Comparison of ENCODE assay signal across 1 cellular context in genomic region chr12:52976574-52977071, GRCh38.
TF ChIP-seq lines count a peak whose summit lies in the region.

No MANE protein-coding gene starts in this region.

TF ChIP-seq in IMR-90, 13 proteins besides CTCF, POLR2A, EP300 and RAD21:
- TF ChIP-seq BHLHE40 (IDR thresholded peaks at IDR 0.05; ENCODE audit: low read depth, low read length) (peak; percentile 12; the same call in 1 of the 2 replicates), RCOR1 (IDR thresholded peaks at IDR 0.05; ENCODE audit: insufficient replicate concordance, low read length) (no peak), MAZ (IDR thresholded peaks at IDR 0.05; ENCODE audit: borderline replicate concordance, low read depth, low read length) (0 out of 2 replicates have a peak, but pooled peaks have one; percentile 9), CEBPB (IDR thresholded peaks at IDR 0.05; ENCODE audit: low read depth, low read length) (no peak), FOS (IDR thresholded peaks at IDR 0.05; ENCODE audit: low read depth, low read length) (no peak), MXI1 (IDR thresholded peaks at IDR 0.05; ENCODE audit: borderline replicate concordance, low read depth, low read length) (no peak), CHD1 (IDR thresholded peaks at IDR 0.05; ENCODE audit: low read depth, low read length) (no peak), RFX5 (IDR thresholded peaks at IDR 0.05; ENCODE audit: low read depth, low read length) (no peak), MAFK (IDR thresholded peaks at IDR 0.05; ENCODE audit: low read depth, low read length) (no peak), SMC3 (IDR thresholded peaks at IDR 0.05; ENCODE audit: low read depth, low read length) (no peak), NFE2L2 (IDR thresholded peaks at IDR 0.05; ENCODE audit: low read depth, low read length) (no peak)
- TF ChIP-seq, protein P1, sequence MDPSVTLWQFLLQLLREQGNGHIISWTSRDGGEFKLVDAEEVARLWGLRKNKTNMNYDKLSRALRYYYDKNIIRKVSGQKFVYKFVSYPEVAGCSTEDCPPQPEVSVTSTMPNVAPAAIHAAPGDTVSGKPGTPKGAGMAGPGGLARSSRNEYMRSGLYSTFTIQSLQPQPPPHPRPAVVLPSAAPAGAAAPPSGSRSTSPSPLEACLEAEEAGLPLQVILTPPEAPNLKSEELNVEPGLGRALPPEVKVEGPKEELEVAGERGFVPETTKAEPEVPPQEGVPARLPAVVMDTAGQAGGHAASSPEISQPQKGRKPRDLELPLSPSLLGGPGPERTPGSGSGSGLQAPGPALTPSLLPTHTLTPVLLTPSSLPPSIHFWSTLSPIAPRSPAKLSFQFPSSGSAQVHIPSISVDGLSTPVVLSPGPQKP (IDR thresholded peaks at IDR 0.05; ENCODE audit: borderline replicate concordance, low read depth, low read length), result no peak
- TF ChIP-seq, protein P2, sequence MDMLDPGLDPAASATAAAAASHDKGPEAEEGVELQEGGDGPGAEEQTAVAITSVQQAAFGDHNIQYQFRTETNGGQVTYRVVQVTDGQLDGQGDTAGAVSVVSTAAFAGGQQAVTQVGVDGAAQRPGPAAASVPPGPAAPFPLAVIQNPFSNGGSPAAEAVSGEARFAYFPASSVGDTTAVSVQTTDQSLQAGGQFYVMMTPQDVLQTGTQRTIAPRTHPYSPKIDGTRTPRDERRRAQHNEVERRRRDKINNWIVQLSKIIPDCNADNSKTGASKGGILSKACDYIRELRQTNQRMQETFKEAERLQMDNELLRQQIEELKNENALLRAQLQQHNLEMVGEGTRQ (IDR thresholded peaks at IDR 0.05; ENCODE audit: low read depth, low read length), result no peak
